ENCODE assay signal across 23 cellular contexts in genomic region chr9:3969846-3970245, GRCh38.
DNase-seq lines count a peak whose midpoint lies in the region; ATAC-seq, FAIRE-seq and TF ChIP-seq lines count a peak whose summit lies in the region.
"Had no signal": no experiment of that assay in that cellular context is flagged by ENCODE, and none has a peak within 500 bp of the region (broad histone marks: within the 10 kb centered on the region; RNA-seq: fewer than 3 reads in every experiment).

No MANE protein-coding gene starts in this region.

- no peak overlapping the region for H3K14ac ChIP-seq in IMR-90 (replicated peaks; ENCODE audit: low read depth, low read length)

- H3K4me3 Mint-ChIP-seq in T-helper 2 cell treated with Interferon-gamma antibody and Interleukin-4, amounts not matched to agents 5 μg/mL and 100 μg/mL, for 36 hours: no peak overlapping the region
- H3K4me3 Mint-ChIP-seq in CD4-positive, alpha-beta T cell: no peak overlapping the region

- H2AK5ac ChIP-seq in IMR-90 (ENCODE audit: low read depth, low read length): no peak overlapping the region

- H3K36me3 Mint-ChIP-seq in T-helper 2 cell treated with Interferon-gamma antibody and Interleukin-4, amounts not matched to agents 5 μg/mL and 100 μg/mL, for 36 hours (ENCODE audit: low read depth): no peaks in the 10 kb centered on the region
- H3K36me3 Mint-ChIP-seq in CD4-positive, alpha-beta T cell (ENCODE audit: low read depth): no peaks in the 10 kb centered on the region

- H4K5ac ChIP-seq in IMR-90 (ENCODE audit: low read depth, low read length): no peak overlapping the region

- H3K36me3 ChIP-seq in IMR-90 (ENCODE audit: control insufficient read depth, insufficient read depth, low read length): no peaks in the 10 kb centered on the region; the same call in 1 of the 2 replicates
- H3K36me3 ChIP-seq: BE2C had no signal

- peak overlapping the region; percentile 55 for H3K27ac Mint-ChIP-seq in T-helper 2 cell treated with Interferon-gamma antibody and Interleukin-4, amounts not matched to agents 5 μg/mL and 100 μg/mL, for 36 hours
- H3K27ac Mint-ChIP-seq in CD4-positive, alpha-beta T cell: no peak overlapping the region

- H3K18ac ChIP-seq in IMR-90 (ENCODE audit: low read depth, low read length): no peak overlapping the region; the same call in 1 of the 2 replicates

- peaks cover 7% of the 10 kb centered on the region for H3K4me1 Mint-ChIP-seq in T-helper 2 cell treated with Interferon-gamma antibody and Interleukin-4, amounts not matched to agents 5 μg/mL and 100 μg/mL, for 36 hours (ENCODE audit: low read depth)
- H3K4me1 Mint-ChIP-seq in CD4-positive, alpha-beta T cell (ENCODE audit: low read depth): no peaks in the 10 kb centered on the region

- no peaks in the 10 kb centered on the region for H3K9me3 Mint-ChIP-seq in T-helper 2 cell treated with Interferon-gamma antibody and Interleukin-4, amounts not matched to agents 5 μg/mL and 100 μg/mL, for 36 hours
- H3K9me3 Mint-ChIP-seq in CD4-positive, alpha-beta T cell: no peaks in the 10 kb centered on the region

- H3K27me3 Mint-ChIP-seq in T-helper 2 cell treated with Interferon-gamma antibody and Interleukin-4, amounts not matched to agents 5 μg/mL and 100 μg/mL, for 36 hours (ENCODE audit: low read depth): no peaks in the 10 kb centered on the region
- peaks cover 21% of the 10 kb centered on the region for H3K27me3 Mint-ChIP-seq in CD4-positive, alpha-beta T cell

- no peak overlapping the region for H3K4ac ChIP-seq in IMR-90 (ENCODE audit: low read depth, low read length)

- H3K4me2 ChIP-seq in IMR-90 (ENCODE audit: low read depth, low read length): no peak overlapping the region

- H3K27ac ChIP-seq in IMR-90 (ENCODE audit: insufficient read depth, low read length): no peak overlapping the region
- H3K27ac ChIP-seq in CD4-positive, alpha-beta T cell (ENCODE audit: low read depth, low read length): no peak overlapping the region

- H4K91ac ChIP-seq in IMR-90 (ENCODE audit: insufficient read depth, low read depth, low read length): no peak overlapping the region

- H2AFZ ChIP-seq in IMR-90 (replicated peaks; ENCODE audit: low read length, poor library complexity): no peak overlapping the region

- in situ Hi-C loops in IMR-90 (cut with MboI; ENCODE audit: low sequenced_read_pairs): no loop called here

- TF ChIP-seq CTCF in IMR-90 (conservative IDR thresholded peaks at IDR 0.05; ENCODE audit: low read depth, low read length): no peak
- TF ChIP-seq CTCF in CD4-positive, alpha-beta T cell (IDR thresholded peaks at IDR 0.05): no peak

- no peaks in the 10 kb centered on the region for H3K9me3 ChIP-seq in IMR-90 (ENCODE audit: control insufficient read depth, insufficient read depth, low read length)
- no peaks in the 10 kb centered on the region for H3K9me3 ChIP-seq in CD4-positive, alpha-beta T cell (ENCODE audit: control insufficient read depth, low read length)
- H3K9me3 ChIP-seq: BE2C had no signal

- no peak for DNase-seq in IMR-90
- no peak for DNase-seq in T-helper 2 cell treated with Interferon-gamma antibody and Interleukin-4, amounts not matched to agents 5 μg/mL and 100 μg/mL, for 36 hours (ENCODE audit: low spot score)
- peak; percentile 38 for DNase-seq in kidney tubule cell (ENCODE audit: low spot score)
- DNase-seq in NCI-H1417 (lab: John Stamatoyannopoulos, UW): no peak
- DNase-seq in CD4-positive, alpha-beta T cell: no peak
- DNase-seq: BE2C, COR-L47, DMS 273 treated with DMSO at 0.1 percent for 48 hours, DND-41, Kasumi-1, NCI-H1092 treated with DMSO at 0.1 percent for 48 hours, NCI-H146, NCI-H2029, NCI-H2227 treated with DMSO at 0.1 percent for 48 hours, NCI-H510A treated with DMSO at 0.1 percent for 48 hours, NCI-H82, OCI-M1, SHP77 had no signal

- H3K79me1 ChIP-seq in IMR-90 (ENCODE audit: low read depth in 1 of 2, low read length in 2 of 2): peaks cover 7 to 23% of the 10 kb centered on the region in 2 experiments

- H3K4me3 ChIP-seq in IMR-90 (ENCODE audit: insufficient read depth, low read depth, low read length): no peak overlapping the region

- dilution Hi-C loops in IMR-90 (cut with HindIII; ENCODE audit: low sequenced_read_pairs, unreplicated experiment): no loop called here

- H3K9ac ChIP-seq in IMR-90 (ENCODE audit: low read depth, low read length): no peak overlapping the region

- H2AK9ac ChIP-seq in IMR-90 (replicated peaks; ENCODE audit: low read depth, low read length, poor library complexity): no peak overlapping the region

- H2BK5ac ChIP-seq in IMR-90 (ENCODE audit: low read depth, low read length, poor library complexity, severe bottlenecking): no peak overlapping the region

- no TSS peak for BruUV-seq in IMR-90 (replicated peaks; lab: Mats Ljungman, UMichigan)

- H2BK15ac ChIP-seq in IMR-90 (ENCODE audit: low read depth, low read length): no peak overlapping the region

- peaks cover 2% of the 10 kb centered on the region for H3K9me1 ChIP-seq in IMR-90 (ENCODE audit: insufficient read depth, low read length)

- no peak overlapping the region for H3K56ac ChIP-seq in IMR-90 (ENCODE audit: extremely low read depth, insufficient read depth, low read length)

- H2BK20ac ChIP-seq in IMR-90 (ENCODE audit: low read depth, low read length): no peak overlapping the region

- no peaks in the 10 kb centered on the region for H4K20me1 ChIP-seq in IMR-90 (ENCODE audit: insufficient read depth, low read length)

- peak overlapping the region; percentile 2; the same call in 1 of the 2 replicates for H3K23ac ChIP-seq in IMR-90 (ENCODE audit: low read depth, low read length)

- no peak for TF ChIP-seq POLR2A in IMR-90 (IDR thresholded peaks at IDR 0.05; ENCODE audit: low read depth, low read length)

- POLR2A ChIA-PET in IMR-90 (lab: Charles Lee; ENCODE audit: unreplicated experiment): no interaction called here
- POLR2A ChIA-PET in CD4-positive, alpha-beta T cell (lab: Charles Lee): no interaction called here

- no CpG with 5 or more reads among the region's 2 CpGs for WGBS in IMR-90 (ENCODE audit: extremely low coverage in 2 of 2, insufficient read length in 1 of 2), 2 experiments

- peak overlapping the region; percentile 43 to 47; a peak in 1 of 4 replicates for H4K8ac ChIP-seq in IMR-90 (ENCODE audit: low read depth in 2 of 2, low read length in 2 of 2)

- no peak overlapping the region for H2BK120ac ChIP-seq in IMR-90 (ENCODE audit: low read depth, low read length)

- CTCF ChIA-PET in IMR-90 (lab: Yijun Ruan, JAX): interaction anchor here (0.8 kb wide), 1 partner anchor 9 kb away, joined by 3 read pairs; no protein-coding TSS in a partner anchor
- CTCF ChIA-PET in CD4-positive, alpha-beta T cell (lab: Charles Lee): no interaction called here

- H3K27me3 ChIP-seq in IMR-90 (ENCODE audit: control insufficient read depth, insufficient read depth, low read length): no peaks in the 10 kb centered on the region
- H3K27me3 ChIP-seq in CD4-positive, alpha-beta T cell (ENCODE audit: control insufficient read depth, insufficient read depth, low read length): no peaks in the 10 kb centered on the region
- H3K27me3 ChIP-seq: BE2C had no signal

- H3K4me1 ChIP-seq in IMR-90 (ENCODE audit: control insufficient read depth, insufficient read depth, low read length): peaks cover 4% of the 10 kb centered on the region; the same call in 1 of the 2 replicates
- H3K4me1 ChIP-seq: BE2C had no signal

- peak; percentile 60 for FAIRE-seq in G401.6 (lab: Jason Lieb, UNC)
- FAIRE-seq: GM18507, H1 had no signal

- TF ChIP-seq RAD21 in IMR-90 (IDR thresholded peaks at IDR 0.05; ENCODE audit: low read length): no peak

- intact Hi-C loops in IMR-90 (cut with micrococcal nuclease): no loop called here
- intact Hi-C loops in CD4-positive, alpha-beta T cell (cut with DNase I, micrococcal nuclease): no loop called here

- ATAC-seq in IMR-90 (ENCODE audit: low read depth): no peak
- ATAC-seq in HG03108 (IDR thresholded peaks at IDR 0.05; ENCODE audit: unreplicated experiment): no peak
- ATAC-seq in CD4-positive, alpha-beta T cell (ENCODE audit: poor library complexity): no peak
- ATAC-seq: HCT116 had no signal

TF ChIP-seq in IMR-90, 13 proteins besides CTCF, POLR2A, EP300 and RAD21:
- no peak for TF ChIP-seq NFE2L2 (IDR thresholded peaks at IDR 0.05; ENCODE audit: low read depth, low read length)
- no peak for TF ChIP-seq CHD1 (IDR thresholded peaks at IDR 0.05; ENCODE audit: low read depth, low read length)
- no peak for TF ChIP-seq SMC3 (IDR thresholded peaks at IDR 0.05; ENCODE audit: low read depth, low read length)
- no peak for TF ChIP-seq RCOR1 (IDR thresholded peaks at IDR 0.05; ENCODE audit: insufficient replicate concordance, low read length)
- no peak for TF ChIP-seq MAZ (IDR thresholded peaks at IDR 0.05; ENCODE audit: borderline replicate concordance, low read depth, low read length)
- TF ChIP-seq CEBPB (IDR thresholded peaks at IDR 0.05; ENCODE audit: low read depth, low read length): no peak
- TF ChIP-seq ELK1 (IDR thresholded peaks at IDR 0.05; ENCODE audit: borderline replicate concordance, low read depth, low read length): no peak
- no peak for TF ChIP-seq USF2 (IDR thresholded peaks at IDR 0.05; ENCODE audit: low read depth, low read length)
- no peak for TF ChIP-seq BHLHE40 (IDR thresholded peaks at IDR 0.05; ENCODE audit: low read depth, low read length)
- TF ChIP-seq FOS (IDR thresholded peaks at IDR 0.05; ENCODE audit: low read depth, low read length): no peak
- no peak for TF ChIP-seq RFX5 (IDR thresholded peaks at IDR 0.05; ENCODE audit: low read depth, low read length)
- TF ChIP-seq MXI1 (IDR thresholded peaks at IDR 0.05; ENCODE audit: borderline replicate concordance, low read depth, low read length): no peak
- no peak for TF ChIP-seq MAFK (IDR thresholded peaks at IDR 0.05; ENCODE audit: low read depth, low read length)
